9 cellular contexts compared by ENCODE assay signal in genomic region chr22:20551805-20552449, GRCh38. TPM values are rescaled to one million over a fixed set of nuclear protein-coding genes. Genes with fewer than 3 reads are reported as not detected.
DNase-seq lines count a peak whose midpoint lies in the region; ATAC-seq, FAIRE-seq and TF ChIP-seq lines count a peak whose summit lies in the region.
"Had no signal": no experiment of that assay in that cellular context is flagged by ENCODE, and none has a peak within 500 bp of the region (broad histone marks: within the 10 kb centered on the region; RNA-seq: fewer than 3 reads in every experiment).

No MANE protein-coding gene starts in this region.

- FAIRE-seq in astrocyte (lab: Jason Lieb, UNC) (no peak), D721Med (lab: Jason Lieb, UNC) (no peak)
- FAIRE-seq: keratinocyte had no signal

- peak; percentile 4 for ATAC-seq in left lung
- no peak for ATAC-seq in HG03521 (IDR thresholded peaks at IDR 0.05; ENCODE audit: unreplicated experiment)
- no peak for ATAC-seq in HG02623 (IDR thresholded peaks at IDR 0.05; ENCODE audit: unreplicated experiment)

- H3K9me2 ChIP-seq in OCI-LY1 (ENCODE audit: low read depth, low read length) = no peaks in the 10 kb centered on the region

- no peak overlapping the region for H3K4me3 Mint-ChIP-seq in astrocyte (ENCODE audit: unreplicated experiment)

- peaks cover 3% of the 10 kb centered on the region for H3K79me2 ChIP-seq in OCI-LY1 (ENCODE audit: insufficient read depth, low read length)
- peaks cover 90% of the 10 kb centered on the region for H3K79me2 ChIP-seq in astrocyte (ENCODE audit: insufficient read depth, low read length)

- TF ChIP-seq CTCF in OCI-LY1 (IDR thresholded peaks at IDR 0.05; ENCODE audit: low read length) (peak; percentile 41; the same call in 1 of the 2 replicates), astrocyte (IDR thresholded peaks at IDR 0.05; ENCODE audit: insufficient read depth, low read depth, low read length) (peak; percentile 28), left lung (IDR thresholded peaks at IDR 0.05) (no peak), D721Med (IDR thresholded peaks at IDR 0.05; ENCODE audit: insufficient read depth, missing control alignments) (no peak)

- H4K20me1 ChIP-seq in OCI-LY1 (ENCODE audit: insufficient read depth, low read length) (no peaks in the 10 kb centered on the region), astrocyte (ENCODE audit: insufficient read depth, low read length) (peaks cover 91% of the 10 kb centered on the region)

- H3K4me1 ChIP-seq in OCI-LY1 (ENCODE audit: insufficient read depth, low read length, severe bottlenecking) (peaks cover 45% of the 10 kb centered on the region), astrocyte (ENCODE audit: insufficient read depth, low read length) (peaks cover 45% of the 10 kb centered on the region), left lung (peaks cover 39 to 74% of the 10 kb centered on the region in 2 donors)

- H3K4me3 ChIP-seq in OCI-LY1 (ENCODE audit: low read depth, low read length, poor library complexity, severe bottlenecking) = no peak overlapping the region
- H3K4me3 ChIP-seq in astrocyte (ENCODE audit: insufficient read depth, low read depth, low read length) = no peak overlapping the region
- no peak overlapping the region for H3K4me3 ChIP-seq in left lung

- H3K4me2 ChIP-seq in OCI-LY1 (ENCODE audit: low read length) (no peak overlapping the region; the same call in 1 of the 2 replicates), astrocyte (ENCODE audit: low read length) (peak overlapping the region; percentile 61)

- no peaks in the 10 kb centered on the region for H3K27me3 Mint-ChIP-seq in astrocyte (ENCODE audit: low read depth, unreplicated experiment)

- H3K9ac ChIP-seq in OCI-LY1 (ENCODE audit: low read length) (peak overlapping the region; percentile 17; the same call in 1 of the 2 replicates), astrocyte (ENCODE audit: low read length) (peak overlapping the region; percentile 74)

- DNase-seq in astrocyte (ENCODE audit: low read depth) = no peak
- DNase-seq in left lung = no peak
- peak; percentile 38 for DNase-seq in stimulated activated CD8-positive, alpha-beta memory T cell treated with anti-CD3 and anti-CD28 coated beads, Interleukin-4, amount 100 ng/mL, for 24 hours (ENCODE audit: low read depth)
- DNase-seq in RPMI8226 = no peak
- no peak for DNase-seq in D721Med (ENCODE audit: insufficient read length, low spot score)

- peaks cover 56% of the 10 kb centered on the region for H3K4me1 Mint-ChIP-seq in astrocyte (ENCODE audit: low read depth, unreplicated experiment)

- H3K9me3 ChIP-seq in OCI-LY1 (ENCODE audit: low read length) = no peaks in the 10 kb centered on the region
- H3K9me3 ChIP-seq in astrocyte (ENCODE audit: insufficient read depth, low read depth, low read length) = no peaks in the 10 kb centered on the region
- no peaks in the 10 kb centered on the region for H3K9me3 ChIP-seq in left lung

- H3K36me3 Mint-ChIP-seq in astrocyte (ENCODE audit: low read depth, unreplicated experiment) = peaks cover 27% of the 10 kb centered on the region

- peak overlapping the region; percentile 75 for H3K27ac Mint-ChIP-seq in astrocyte (ENCODE audit: unreplicated experiment)

- no peaks in the 10 kb centered on the region for H3K27me3 ChIP-seq in OCI-LY1 (ENCODE audit: insufficient read depth, low read length)
- no peaks in the 10 kb centered on the region for H3K27me3 ChIP-seq in astrocyte (ENCODE audit: insufficient read depth, low read length)
- H3K27me3 ChIP-seq in left lung = no peaks in the 10 kb centered on the region

- H3F3A ChIP-seq in OCI-LY1 (ENCODE audit: insufficient read depth, low read length) = no peaks in the 10 kb centered on the region

- intact Hi-C loops in left lung (cut with DNase I) = no loop called here

- H2AFZ ChIP-seq in OCI-LY1 (ENCODE audit: low read length) (no peak overlapping the region), astrocyte (ENCODE audit: low read depth, low read length) (no peak overlapping the region)

- H3K36me3 ChIP-seq in OCI-LY1 (ENCODE audit: insufficient read depth, low read length) (peaks cover 55% of the 10 kb centered on the region), astrocyte (ENCODE audit: insufficient read depth, low read length) (peaks cover 26% of the 10 kb centered on the region), left lung (peaks cover 0 to 65% of the 10 kb centered on the region in 2 donors)

- peak overlapping the region; percentile 77 for H3K27ac ChIP-seq in OCI-LY1 (ENCODE audit: low read depth, low read length, poor library complexity, severe bottlenecking)
- H3K27ac ChIP-seq in astrocyte (ENCODE audit: low read depth, low read length) = peak overlapping the region; percentile 83
- H3K27ac ChIP-seq in left lung = peak overlapping the region; percentile 73 to 88

- no peaks in the 10 kb centered on the region for H3K9me3 Mint-ChIP-seq in astrocyte (ENCODE audit: unreplicated experiment)

RNA-seq across cellular contexts. Expression of gene MED15, which starts 44.5 kb away (rescaled TPM):
- total RNA-seq in astrocyte (127 and 153 TPM in 2 replicates), left lung (100 to 1,000 TPM in 1 of 2 donors, 10 to 100 TPM in 1; 89.6 to 121 TPM)

RNA-seq across cellular contexts. Expression of gene KLHL22, which starts 56.3 kb away (rescaled TPM):
- 13.7 and 14.0 TPM in 2 replicates for total RNA-seq in astrocyte
- total RNA-seq in left lung = 10 to 100 TPM; 22.0 to 26.4 TPM

Comparison
In these comparisons a context has a peak if more than half of its experiments do, and no peak if none do; other contexts are left out.
1. CTCF ChIP-seq: peak in OCI-LY1 (single experiment) and astrocyte (single experiment); none in left lung (0 of 2) and D721Med (single experiment).
2. Peak in every context shown above with its lines, with median percentiles within 50 percentile points of each other: H3K27ac ChIP-seq.